11 cellular contexts compared by ENCODE assay signal in genomic region chr16:23365602-23366240, GRCh38.
DNase-seq lines count a peak whose midpoint lies in the region; ATAC-seq and TF ChIP-seq lines count a peak whose summit lies in the region.
"Had no signal": no experiment of that assay in that cellular context is flagged by ENCODE, and none has a peak within 500 bp of the region (broad histone marks: within the 10 kb centered on the region; RNA-seq: fewer than 3 reads in every experiment).

No MANE protein-coding gene starts in this region.

- no peak overlapping the region for H2AK5ac ChIP-seq in H9 (ENCODE audit: insufficient read length, low read length)

- no peak overlapping the region for H2BK20ac ChIP-seq in H9 (ENCODE audit: low read depth, low read length, poor library complexity, severe bottlenecking)

- no peak overlapping the region for H3K56ac ChIP-seq in H9 (ENCODE audit: insufficient read length, low read depth, low read length)

- H3K23me2 ChIP-seq in H9 (ENCODE audit: insufficient read length, low read depth, low read length, poor library complexity, severe bottlenecking): no peaks in the 10 kb centered on the region

- H2BK15ac ChIP-seq in H9 (ENCODE audit: low read depth, low read length): no peak overlapping the region

- no peaks in the 10 kb centered on the region for H3K9me3 ChIP-seq in H9 (ENCODE audit: control insufficient read depth, low read depth, low read length)

- H4K20me1 ChIP-seq in H9 (ENCODE audit: control insufficient read depth, insufficient read depth, insufficient read length): no peaks in the 10 kb centered on the region

- no peak overlapping the region for H3T11ph ChIP-seq in H9 (ENCODE audit: low read length)

- no peaks in the 10 kb centered on the region; the same call in 1 of the 2 replicates for H3K79me2 ChIP-seq in H9 (ENCODE audit: insufficient read depth, low read length)

- no peak overlapping the region for H3K27ac ChIP-seq in H9 (ENCODE audit: insufficient read length, low read depth, low read length)

- H3K9me3 Mint-ChIP-seq in activated CD8-positive, alpha-beta T cell treated with anti-CD3 and anti-CD28 coated beads for 36 hours: no peaks in the 10 kb centered on the region
- no peaks in the 10 kb centered on the region for H3K9me3 Mint-ChIP-seq in neural crest cell
- H3K9me3 Mint-ChIP-seq in H9: no peaks in the 10 kb centered on the region

- H3K4ac ChIP-seq in H9 (ENCODE audit: low read depth, low read length): no peak overlapping the region

- DNase-seq in SIG-M5 treated with dmso at 0.1 percent for 504 hours (lab: John Stamatoyannopoulos, UW; ENCODE audit: unreplicated experiment) (peak; percentile 16), SIG-M5 (lab: John Stamatoyannopoulos, UW) (no peak), M059J (ENCODE audit: low read depth) (peak; percentile 17), neural crest cell (ENCODE audit: low read depth, low spot score) (no peak), H9 (no peak)
- peak; percentile 12 for DNase-seq in activated CD8-positive, alpha-beta T cell treated with anti-CD3 and anti-CD28 coated beads for 36 hours
- DNase-seq: amygdala; effector memory CD4-positive, alpha-beta T cell; NCI-H510A had no signal

- no peak overlapping the region for H3K4me2 ChIP-seq in H9 (ENCODE audit: insufficient read depth, insufficient read length, low read length)

- H3K14ac ChIP-seq in H9 (ENCODE audit: insufficient read depth, low read length): no peak overlapping the region

- H4K91ac ChIP-seq in H9 (ENCODE audit: insufficient read length, low read depth, low read length): no peak overlapping the region

- H2BK120ac ChIP-seq in H9 (ENCODE audit: low read depth, low read length, poor library complexity, severe bottlenecking): no peak overlapping the region

- no peak for TF ChIP-seq CTCF in activated CD8-positive, alpha-beta T cell treated with anti-CD3 and anti-CD28 coated beads for 36 hours (IDR thresholded peaks at IDR 0.05)
- TF ChIP-seq CTCF in neural crest cell (conservative IDR thresholded peaks at IDR 0.05) (no peak), H9 (conservative IDR thresholded peaks at IDR 0.05) (no peak)

- peaks cover 8% of the 10 kb centered on the region for H3K4me1 Mint-ChIP-seq in activated CD8-positive, alpha-beta T cell treated with anti-CD3 and anti-CD28 coated beads for 36 hours (ENCODE audit: low read depth)
- no peaks in the 10 kb centered on the region for H3K4me1 Mint-ChIP-seq in neural crest cell
- peaks cover 9 to 11% of the 10 kb centered on the region in 2 experiments for H3K4me1 Mint-ChIP-seq in H9

- no peak overlapping the region for H4K8ac ChIP-seq in H9 (replicated peaks; ENCODE audit: insufficient read length, low read depth, low read length)

- CTCF ChIA-PET in activated CD8-positive, alpha-beta T cell treated with anti-CD3 and anti-CD28 coated beads for 36 hours (lab: Charles Lee): no interaction called here

- no peaks in the 10 kb centered on the region for H3K36me3 Mint-ChIP-seq in activated CD8-positive, alpha-beta T cell treated with anti-CD3 and anti-CD28 coated beads for 36 hours (ENCODE audit: low read depth)
- H3K36me3 Mint-ChIP-seq in neural crest cell (ENCODE audit: low read depth) (no peaks in the 10 kb centered on the region), H9 (ENCODE audit: insufficient read depth in 1 of 3, low read depth in 3 of 3) (no peaks in the 10 kb centered on the region)

- H3K4me3 Mint-ChIP-seq in activated CD8-positive, alpha-beta T cell treated with anti-CD3 and anti-CD28 coated beads for 36 hours: no peak overlapping the region
- H3K4me3 Mint-ChIP-seq in neural crest cell: no peak overlapping the region
- H3K4me3 Mint-ChIP-seq in H9: no peak overlapping the region

- peak overlapping the region; percentile 39 for H3K27ac Mint-ChIP-seq in activated CD8-positive, alpha-beta T cell treated with anti-CD3 and anti-CD28 coated beads for 36 hours
- H3K27ac Mint-ChIP-seq in neural crest cell (ENCODE audit: unreplicated experiment): peak overlapping the region; percentile 35
- H3K27ac Mint-ChIP-seq in H9: peak overlapping the region in 1 of 3 experiments; percentile 59; a peak in 1 of 7 replicates

- POLR2A ChIA-PET in activated CD8-positive, alpha-beta T cell treated with anti-CD3 and anti-CD28 coated beads for 36 hours (lab: Charles Lee): no interaction called here

- no peaks in the 10 kb centered on the region for H3K79me1 ChIP-seq in H9 (ENCODE audit: insufficient read depth, low read depth, low read length, poor library complexity, severe bottlenecking)

- H3K4me1 ChIP-seq in H9 (ENCODE audit: insufficient read depth, low read length): peaks cover 2% of the 10 kb centered on the region; the same call in 1 of the 2 replicates

- H2BK5ac ChIP-seq in H9 (ENCODE audit: insufficient read length, low read length): no peak overlapping the region

- no peak overlapping the region for H2BK12ac ChIP-seq in H9 (ENCODE audit: insufficient read length, low read depth, low read length)

- H2AFZ ChIP-seq in H9 (ENCODE audit: low read length): no peak overlapping the region

- peak; percentile 62 for ATAC-seq in activated CD8-positive, alpha-beta T cell treated with anti-CD3 and anti-CD28 coated beads for 36 hours
- ATAC-seq in HG03135 (IDR thresholded peaks at IDR 0.05; ENCODE audit: unreplicated experiment) (no peak), esophagus mucosa (no peak)

- H3K27me3 Mint-ChIP-seq in activated CD8-positive, alpha-beta T cell treated with anti-CD3 and anti-CD28 coated beads for 36 hours: no peaks in the 10 kb centered on the region
- H3K27me3 Mint-ChIP-seq in neural crest cell (ENCODE audit: low read depth): peaks cover 10% of the 10 kb centered on the region
- no peaks in the 10 kb centered on the region; the same call in none of the 2 replicates for H3K27me3 Mint-ChIP-seq in H9 (ENCODE audit: low read depth)

- H4K5ac ChIP-seq in H9 (ENCODE audit: insufficient read length, low read depth, low read length): no peak overlapping the region

- no peaks in the 10 kb centered on the region for H3K27me3 ChIP-seq in H9 (ENCODE audit: insufficient read depth, low read length)

- intact Hi-C loops in activated CD8-positive, alpha-beta T cell treated with anti-CD3 and anti-CD28 coated beads for 36 hours (cut with micrococcal nuclease): no loop called here

- H3K18ac ChIP-seq in H9 (ENCODE audit: insufficient read length, low read depth, low read length): no peak overlapping the region

- H3K23ac ChIP-seq in H9 (ENCODE audit: insufficient read length, low read depth, low read length): no peak overlapping the region

- no CpG with 5 or more reads among the region's 5 CpGs for WGBS in H9 (ENCODE audit: extremely low coverage, insufficient read length, low lambda C conversion rate)

- no peak overlapping the region for H3K9ac ChIP-seq in H9 (ENCODE audit: extremely low read depth, insufficient read length, low read length)

Comparison
In these comparisons a context has a peak if more than half of its experiments do, and no peak if none do; other contexts are left out.
1. DNase-seq: peak in SIG-M5 treated with dmso at 0.1 percent for 504 hours (single experiment), M059J (single experiment) and activated CD8-positive, alpha-beta T cell treated with anti-CD3 and anti-CD28 coated beads for 36 hours (single experiment); none in SIG-M5 (single experiment), neural crest cell (single experiment) and H9 (single experiment).